In genomic region chr3:39022275-39022630, GRCh38 we compare ENCODE assay signal across 25 cellular contexts. TPM values are rescaled to one million over a fixed set of nuclear protein-coding genes. Genes with fewer than 3 reads are reported as not detected.
"Had no signal": no experiment of that assay in that cellular context is flagged by ENCODE, and none has a peak within 500 bp of the region (broad histone marks: within the 10 kb centered on the region; RNA-seq: fewer than 3 reads in every experiment).

No MANE protein-coding gene starts in this region.

- H3K4me3 ChIP-seq: neural progenitor cell, ovary, psoas muscle, right lobe of liver, sigmoid colon, stomach, thoracic aorta, thyroid gland, tibial nerve, upper lobe of left lung, vagina had no signal

- ATAC-seq: natural killer cell; psoas muscle; right cardiac atrium; right lobe of liver; stimulated activated effector memory CD8-positive, alpha-beta T cell treated with anti-CD3 and anti-CD28 coated beads, Interleukin-12 subunit alpha, Interleukin-12 subunit beta, amount 100 ng/mL, for 72 hours; stimulated activated naive B cell treated with anti-CD40 and anti-IgM and Interleukin-4, amounts not matched to agents 10 μg/mL and 1 μg/mL and 100 μg/mL, for 72 hours had no signal

- H3K36me3 ChIP-seq: neural progenitor cell, ovary, right lobe of liver, sigmoid colon, stomach, thoracic aorta, thyroid gland, tibial nerve, upper lobe of left lung, vagina had no signal

- H3K9me3 ChIP-seq: ovary, psoas muscle, right lobe of liver, sigmoid colon, stomach, thoracic aorta, thyroid gland, tibial nerve, upper lobe of left lung, vagina had no signal

- DNase-seq: natural killer cell; occipital lobe; ovary; posterior cingulate gyrus; psoas muscle; right cardiac atrium; right lobe of liver; sigmoid colon; small intestine; stimulated activated CD4-positive, alpha-beta T cell treated with anti-CD3 and anti-CD28 coated beads, Interleukin-15, amount 100 ng/mL, for 24 hours; stimulated activated CD4-positive, alpha-beta T cell treated with anti-CD3 and anti-CD28 coated beads, Interleukin-2, amount 100 ng/mL, for 24 hours; stimulated activated CD4-positive, alpha-beta T cell treated with anti-CD3 and anti-CD28 coated beads, Interleukin-2, amount 100 ng/mL, for 48 hours; stimulated activated CD4-positive, alpha-beta T cell treated with anti-CD3 and anti-CD28 coated beads, Interleukin-4, amount 100 ng/mL, for 24 hours; stimulated activated naive B cell treated with anti-CD40 and anti-IgM and Interleukin-4, amounts not matched to agents 10 μg/mL and 1 μg/mL and 100 μg/mL, for 72 hours; stimulated activated naive CD4-positive, alpha-beta T cell treated with Interleukin-2 at 50 U/mL for 16 hours; stomach; thyroid gland; upper lobe of left lung had no signal

- H3K27ac ChIP-seq: neural progenitor cell, ovary, parathyroid adenoma, psoas muscle, right lobe of liver, sigmoid colon, stomach, thoracic aorta, thyroid gland, tibial nerve, upper lobe of left lung, vagina had no signal

- H3K9ac ChIP-seq: neural progenitor cell, parathyroid adenoma had no signal

- H3K79me2 ChIP-seq: parathyroid adenoma had no signal

- H3K4me1 ChIP-seq: neural progenitor cell, parathyroid adenoma, psoas muscle, right lobe of liver, sigmoid colon, stomach, thyroid gland, tibial nerve, upper lobe of left lung had no signal

- H3K4me2 ChIP-seq: neural progenitor cell had no signal

- H2AFZ ChIP-seq: neural progenitor cell, parathyroid adenoma had no signal

- H3K27me3 ChIP-seq: neural progenitor cell, ovary, right lobe of liver, sigmoid colon, stomach, thyroid gland, tibial nerve, upper lobe of left lung, vagina had no signal

RNA-seq across cellular contexts. Expression of gene SCN11A, which starts 29.5 kb away (rescaled TPM):
- total RNA-seq: osteoblast, vagina had no signal
- polyA plus RNA-seq: right cardiac atrium had no signal
